ENCODE assay signal across 24 cellular contexts in the genomic region with DNA sequence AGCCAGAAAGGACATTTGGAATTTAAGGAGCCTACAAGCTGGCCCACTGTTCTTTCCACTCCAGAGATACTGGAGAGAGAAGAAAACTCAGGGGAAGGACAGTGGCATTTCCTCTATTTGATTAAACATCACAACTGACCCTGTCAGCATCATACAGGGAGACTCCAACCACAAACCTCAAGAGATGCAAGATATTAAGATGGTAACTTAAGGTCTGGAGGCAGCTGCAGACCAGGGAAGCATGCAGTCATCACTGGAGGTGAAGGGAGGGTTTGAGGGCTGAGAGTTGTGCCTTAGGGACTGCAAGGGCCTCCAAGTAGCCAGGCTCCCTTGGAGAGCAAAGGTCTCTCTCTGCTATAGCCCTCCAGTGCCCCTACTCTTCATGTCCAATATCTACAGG.
DNase-seq lines count a peak whose midpoint lies in the region; ATAC-seq and TF ChIP-seq lines count a peak whose summit lies in the region.
"Had no signal": no experiment of that assay in that cellular context is flagged by ENCODE, and none has a peak within 500 bp of the region (broad histone marks: within the 10 kb centered on the region; RNA-seq: fewer than 3 reads in every experiment).

No MANE protein-coding gene starts in this region.

- H2AFZ ChIP-seq in mesenchymal stem cell (ENCODE audit: low read depth, low read length) = no peak overlapping the region

- H3K23ac ChIP-seq in mesenchymal stem cell (ENCODE audit: low read length in 2 of 2) = no peak overlapping the region

- H3K36me3 Mint-ChIP-seq in HFFc6 (ENCODE audit: low read depth) = peaks cover 29% of the 10 kb centered on the region
- H3K36me3 Mint-ChIP-seq: activated naive CD8-positive, alpha-beta T cell; immature natural killer cell; naive B cell had no signal

- no peak overlapping the region for H4K91ac ChIP-seq in mesenchymal stem cell (ENCODE audit: low read length)

- no peaks in the 10 kb centered on the region for H3K27me3 ChIP-seq in mesenchymal stem cell (ENCODE audit: control insufficient read depth in 1 of 2, insufficient read depth in 1 of 2, low read length in 2 of 2)
- H3K27me3 ChIP-seq: cardiac muscle cell had no signal

- H2BK15ac ChIP-seq in mesenchymal stem cell (ENCODE audit: low read depth, poor library complexity, severe bottlenecking) = no peak overlapping the region

- POLR2A ChIA-PET in AG04449 (lab: Yijun Ruan, JAX) = interaction anchor here (0.6 kb wide), 1 partner anchor 9 kb away, joined by 3 read pairs; no protein-coding TSS in a partner anchor

- no peak overlapping the region for H3K9ac ChIP-seq in mesenchymal stem cell (ENCODE audit: low read length)

- ATAC-seq in HG02623 (IDR thresholded peaks at IDR 0.05; ENCODE audit: unreplicated experiment) (no peak), HG03039 (IDR thresholded peaks at IDR 0.05; ENCODE audit: unreplicated experiment) (no peak)
- ATAC-seq: activated T-cell treated with anti-CD3 and anti-CD28 coated beads, Interleukin-2, amount 50 U/mL, for 4 hours; esophagus mucosa had no signal

- H3K14ac ChIP-seq in mesenchymal stem cell (ENCODE audit: low read length in 2 of 2) = no peak overlapping the region

- no peak overlapping the region for H2BK120ac ChIP-seq in mesenchymal stem cell (ENCODE audit: low read depth, low read length)

- no peak overlapping the region for H3K4me3 Mint-ChIP-seq in HFFc6
- H3K4me3 Mint-ChIP-seq: activated CD4-positive, alpha-beta memory T cell treated with anti-CD3 and anti-CD28 coated beads, Interleukin-2, amount 10 ng/mL, durations not matched to agents 7 days and 5 days; activated naive CD8-positive, alpha-beta T cell; activated T-cell treated with anti-CD3 and anti-CD28 coated beads, Interleukin-2, amount 50 U/mL, for 4 hours; CD4-positive, alpha-beta T cell; immature natural killer cell; naive B cell; T-helper 1 cell treated with Interleukin-12 subunit alpha and Interleukin-12 subunit beta and Interleukin-4 antibody, amounts not matched to agents 30 μg/mL and 1 μg/mL, for 36 hours had no signal

- TF ChIP-seq CTCF in AG04449 (IDR thresholded peaks at IDR 0.05; ENCODE audit: insufficient read depth, low read length, missing control alignments) = no peak
- no peak for TF ChIP-seq CTCF in HFFc6 (IDR thresholded peaks at IDR 0.05)
- no peak for TF ChIP-seq CTCF in astrocyte of the cerebellum (IDR thresholded peaks at IDR 0.05; ENCODE audit: low read depth, low read length, missing control alignments)

- H3K4me1 Mint-ChIP-seq in HFFc6 (ENCODE audit: low read depth) = peaks cover 79% of the 10 kb centered on the region
- H3K4me1 Mint-ChIP-seq: activated CD4-positive, alpha-beta memory T cell treated with anti-CD3 and anti-CD28 coated beads, Interleukin-2, amount 10 ng/mL, durations not matched to agents 7 days and 5 days; immature natural killer cell; naive B cell had no signal

- in situ Hi-C loops in astrocyte of the cerebellum (cut with HindIII; ENCODE audit: low sequenced_read_pairs) = no loop called here

- H3K9me3 Mint-ChIP-seq in HFFc6 = no peaks in the 10 kb centered on the region
- H3K9me3 Mint-ChIP-seq: activated CD4-positive, alpha-beta memory T cell treated with anti-CD3 and anti-CD28 coated beads, Interleukin-2, amount 10 ng/mL, durations not matched to agents 7 days and 5 days; activated T-cell treated with anti-CD3 and anti-CD28 coated beads, Interleukin-2, amount 50 U/mL, for 4 hours; CD4-positive, alpha-beta T cell; immature natural killer cell; naive B cell; T-helper 1 cell treated with Interleukin-12 subunit alpha and Interleukin-12 subunit beta and Interleukin-4 antibody, amounts not matched to agents 30 μg/mL and 1 μg/mL, for 36 hours had no signal

- 0 out of 2 replicates have a peak, but pooled peaks cover 2% of the 10 kb centered on the region for H3K27me3 Mint-ChIP-seq in HFFc6 (ENCODE audit: insufficient read depth)
- H3K27me3 Mint-ChIP-seq: activated naive CD8-positive, alpha-beta T cell had no signal

- no peak overlapping the region for H3K4ac ChIP-seq in mesenchymal stem cell (ENCODE audit: low read depth in 1 of 2, low read length in 2 of 2)

- H3K18ac ChIP-seq in mesenchymal stem cell (ENCODE audit: low read depth in 1 of 2, low read length in 2 of 2) = peak overlapping the region in 1 of 2 experiments; percentile 1

- H3K27ac Mint-ChIP-seq in HFFc6 = peak overlapping the region; percentile 70
- H3K27ac Mint-ChIP-seq: activated CD4-positive, alpha-beta memory T cell treated with anti-CD3 and anti-CD28 coated beads, Interleukin-2, amount 10 ng/mL, durations not matched to agents 7 days and 5 days; activated naive CD8-positive, alpha-beta T cell; CD4-positive, alpha-beta T cell; immature natural killer cell; T-helper 1 cell treated with Interleukin-12 subunit alpha and Interleukin-12 subunit beta and Interleukin-4 antibody, amounts not matched to agents 30 μg/mL and 1 μg/mL, for 36 hours had no signal

- H2BK12ac ChIP-seq in mesenchymal stem cell (ENCODE audit: low read length in 2 of 2) = no peak overlapping the region

- no peak overlapping the region for H3K4me3 ChIP-seq in AG04449 (ENCODE audit: low read depth, low read length)
- no peak overlapping the region for H3K4me3 ChIP-seq in astrocyte of the cerebellum (ENCODE audit: low read depth, low read length)
- H3K4me3 ChIP-seq in mesenchymal stem cell (ENCODE audit: insufficient read depth in 1 of 2, low read depth in 1 of 2, low read length in 2 of 2) = no peak overlapping the region
- H3K4me3 ChIP-seq: cardiac muscle cell, lung had no signal

- no peak overlapping the region for H3K4me2 ChIP-seq in mesenchymal stem cell (ENCODE audit: low read length, poor library complexity, severe bottlenecking)

- H2AK5ac ChIP-seq in mesenchymal stem cell (ENCODE audit: low read length, severe bottlenecking) = no peak overlapping the region

- CTCF ChIA-PET in AG04449 (lab: Yijun Ruan, JAX) = no interaction called here

- peak; percentile 26 for DNase-seq in AG04449 (ENCODE audit: low read depth, low spot score)
- peak; percentile 63 for DNase-seq in HFFc6
- DNase-seq in astrocyte of the cerebellum (ENCODE audit: low read depth) = peak; percentile 38
- peak; percentile 69 for DNase-seq in mesenchymal stem cell
- no peak for DNase-seq in Ammon's horn (ENCODE audit: low spot score)
- no peak for DNase-seq in islet precursor cell
- DNase-seq: 8988T; activated CD4-positive, alpha-beta memory T cell treated with anti-CD3 and anti-CD28 coated beads, Interleukin-2, amount 10 ng/mL, durations not matched to agents 7 days and 5 days; activated T-cell treated with anti-CD3 and anti-CD28 coated beads, Interleukin-2, amount 50 U/mL, for 4 hours; CD4-positive, alpha-beta T cell; immature natural killer cell; naive B cell; NCI-H1092; NCI-H2107; NCI-H524; SHP77 had no signal

- no peak overlapping the region for H2BK5ac ChIP-seq in mesenchymal stem cell (ENCODE audit: low read depth, low read length, poor library complexity, severe bottlenecking)

- no peak overlapping the region for H3K27ac ChIP-seq in mesenchymal stem cell (ENCODE audit: low read length, poor library complexity, severe bottlenecking)
- H3K27ac ChIP-seq: HL-60 had no signal

- peaks cover 3% of the 10 kb centered on the region for H3K4me1 ChIP-seq in mesenchymal stem cell (ENCODE audit: control insufficient read depth, insufficient read depth, low read depth, low read length)

- peaks cover 2% of the 10 kb centered on the region for H3K79me1 ChIP-seq in mesenchymal stem cell (replicated peaks; ENCODE audit: low read length, poor library complexity, severe bottlenecking)

- H3K36me3 ChIP-seq in mesenchymal stem cell (ENCODE audit: control insufficient read depth in 1 of 2, insufficient read depth in 2 of 2, low read depth in 1 of 2, low read length in 2 of 2) = no peaks in the 10 kb centered on the region
- H3K36me3 ChIP-seq: cardiac muscle cell had no signal

- H4K8ac ChIP-seq in mesenchymal stem cell (ENCODE audit: low read length) = no peak overlapping the region

- H3K9me3 ChIP-seq in mesenchymal stem cell (ENCODE audit: control insufficient read depth, low read length) = no peaks in the 10 kb centered on the region

Comparison
In these comparisons a context has a peak if more than half of its experiments do, and no peak if none do; other contexts are left out.
1. DNase-seq: peak in AG04449 (single experiment), HFFc6 (single experiment), astrocyte of the cerebellum (single experiment) and mesenchymal stem cell (single experiment); none in Ammon's horn (single experiment) and islet precursor cell (single experiment).